In the genomic region with DNA sequence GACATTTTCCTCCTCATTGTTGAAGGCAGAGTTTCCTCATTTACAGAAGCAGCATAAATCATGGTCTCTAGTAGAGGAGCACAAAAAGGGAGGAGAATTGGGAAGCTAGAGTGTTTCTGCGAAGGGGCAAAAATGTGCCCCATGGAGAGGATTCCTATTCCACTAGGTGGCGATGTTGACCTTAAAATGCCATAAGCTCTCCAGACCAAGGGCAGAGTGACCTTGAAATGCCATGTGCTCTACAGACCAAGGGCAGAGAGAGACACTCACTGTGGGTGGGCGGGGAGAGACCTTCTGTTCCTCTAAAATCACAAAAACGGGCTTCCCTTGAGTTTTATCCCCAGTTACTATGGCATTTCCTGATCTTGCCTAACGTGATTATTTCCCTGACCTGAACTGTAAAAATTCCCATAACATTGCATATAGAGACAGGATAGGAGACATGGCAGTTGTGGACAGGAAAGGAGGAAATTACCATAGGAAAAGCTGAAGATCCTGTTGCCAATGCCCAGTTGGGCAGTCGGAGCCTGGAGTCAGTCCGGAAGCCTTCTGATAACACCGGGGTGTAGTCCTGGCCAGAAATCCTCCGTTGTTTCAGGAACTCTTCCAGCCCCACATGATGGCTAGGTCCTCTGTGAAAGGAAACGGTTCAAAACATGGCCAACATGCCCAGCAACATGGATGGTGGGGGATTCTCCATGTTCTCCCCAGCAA, we compare ENCODE assay signal across 8 cellular contexts.
DNase-seq lines count a peak whose midpoint lies in the region; ATAC-seq lines count a peak whose summit lies in the region.

No MANE protein-coding gene starts in this region.

- ATAC-seq in GM18519 (IDR thresholded peaks at IDR 0.05; ENCODE audit: low FRiP score, unreplicated experiment) (peak; percentile 58), HG03095 (IDR thresholded peaks at IDR 0.05; ENCODE audit: unreplicated experiment) (no peak), GM19397 (IDR thresholded peaks at IDR 0.05; ENCODE audit: unreplicated experiment) (no peak), HG03175 (IDR thresholded peaks at IDR 0.05; ENCODE audit: unreplicated experiment) (no peak)

- DNase-seq in COLO668 (lab: John Stamatoyannopoulos, UW; ENCODE audit: unreplicated experiment) (peak; percentile 2), HT-29 (ENCODE audit: low spot score) (peak; percentile 51), SK-MEL-5 (ENCODE audit: low read depth, low spot score) (peak; percentile 76), glomerular endothelial cell (ENCODE audit: extremely low read depth, low read depth, low spot score) (peak; percentile 71)

- in situ Hi-C loops in SK-MEL-5 (cut with HindIII; ENCODE audit: low pct_unique_long_range_greater_than_20kb, low sequenced_read_pairs) = no loop called here

Comparison
In these comparisons a context has a peak if more than half of its experiments do, and no peak if none do; other contexts are left out.
1. DNase-seq: peak in every context shown above with its lines; median percentile 76 in SK-MEL-5; 71 in glomerular endothelial cell; 51 in HT-29; 2 in COLO668.